ENCODE assay signal across 39 cellular contexts in genomic region chr6:79373880-79374279, GRCh38.
DNase-seq lines count a peak whose midpoint lies in the region; FAIRE-seq and TF ChIP-seq lines count a peak whose summit lies in the region.
"Had no signal": no experiment of that assay in that cellular context is flagged by ENCODE, and none has a peak within 500 bp of the region (broad histone marks: within the 10 kb centered on the region; RNA-seq: fewer than 3 reads in every experiment).

No MANE protein-coding gene starts in this region.

- no peaks in the 10 kb centered on the region for H3K36me3 ChIP-seq in bronchial epithelial cell (ENCODE audit: control insufficient read depth, insufficient read depth, low read length)
- H3K36me3 ChIP-seq: cardiac muscle cell, prostate gland, sigmoid colon, thyroid gland, vagina had no signal

- H3K4me3 ChIP-seq in bronchial epithelial cell (ENCODE audit: low read depth, low read length): no peak overlapping the region
- H3K4me3 ChIP-seq: A549, cardiac muscle cell, coronary artery, GM12878, lung, prostate gland, sigmoid colon, thyroid gland, vagina had no signal

- no peak for FAIRE-seq in bronchial epithelial cell (lab: Jason Lieb, UNC)
- FAIRE-seq: A549, GM12878, H54 had no signal

- no peak for TF ChIP-seq CTCF in bronchial epithelial cell (IDR thresholded peaks at IDR 0.05; ENCODE audit: insufficient read depth, low read length, severe bottlenecking)

- no peaks in the 10 kb centered on the region for H3K27me3 ChIP-seq in bronchial epithelial cell (ENCODE audit: control insufficient read depth, insufficient read depth, low read length)
- H3K27me3 ChIP-seq: cardiac muscle cell, sigmoid colon, thyroid gland, vagina had no signal

- peak; percentile 19 for DNase-seq in NCI-H510A treated with DMSO at 0.1 percent for 48 hours (lab: John Stamatoyannopoulos, UW)
- no peak for DNase-seq in NCI-H510A (lab: John Stamatoyannopoulos, UW)
- peak; percentile 41 for DNase-seq in NCI-H1048 (lab: John Stamatoyannopoulos, UW)
- peak; percentile 56 for DNase-seq in bronchial epithelial cell (ENCODE audit: low read depth)
- DNase-seq in renal cortical epithelial cell (ENCODE audit: low read depth): peak; percentile 13
- DNase-seq in D341Med (ENCODE audit: low spot score): no peak
- no peak for DNase-seq in SW480 (ENCODE audit: low spot score)
- no peak for DNase-seq in cardiac septum (ENCODE audit: low spot score)
- DNase-seq: activated CD4-positive, alpha-beta T cell treated with anti-CD3 and anti-CD28 coated beads, Interleukin-2, amount 10 ng/mL, durations not matched to agents 24 days and 14 days; activated effector memory CD4-positive, alpha-beta T cell treated with anti-CD3 and anti-CD28 coated beads, Interleukin-2, amount 50 U/mL, for 16 hours; activated naive CD8-positive, alpha-beta T cell treated with anti-CD3 and anti-CD28 coated beads for 36 hours; activated T-cell treated with anti-CD3 and anti-CD28 coated beads, Interleukin-2, amount 50 U/mL, for 1 hour; anterior cingulate cortex; CD8-positive, alpha-beta T cell; DMS 273 treated with DMSO at 0.1 percent for 48 hours; effector memory CD4-positive, alpha-beta T cell; erythroblast; Kasumi-1; kidney glomerular epithelial cell; MV-4-11; NCI-H1694 treated with DMSO at 0.1 percent for 48 hours; NCI-H2171 treated with DMSO at 0.1 percent for 48 hours; NCI-H774; occipital lobe; SIG-M5; sigmoid colon; stimulated activated CD4-positive, alpha-beta T cell treated with anti-CD3 and anti-CD28 coated beads, Interleukin-12 subunit alpha, Interleukin-12 subunit beta, amount 100 ng/mL, for 4 hours; stimulated activated CD4-positive, alpha-beta T cell treated with anti-CD3 and anti-CD28 coated beads, Interleukin-2, amount 100 ng/mL, for 48 hours; stimulated activated naive CD8-positive, alpha-beta T cell treated with anti-CD3 and anti-CD28 coated beads, Interleukin-15, amount 100 ng/mL, for 72 hours; T-helper 1 cell had no signal

- intact Hi-C loops in cardiac septum (cut with DNase I): no loop called here

Comparison
In these comparisons a context has a peak if more than half of its experiments do, and no peak if none do; other contexts are left out.
1. DNase-seq: peak in NCI-H510A treated with DMSO at 0.1 percent for 48 hours (single experiment), NCI-H1048 (single experiment), bronchial epithelial cell (single experiment) and renal cortical epithelial cell (single experiment); none in NCI-H510A (single experiment), D341Med (single experiment), SW480 (single experiment) and cardiac septum (single experiment).